Comparison of ENCODE assay signal across 1 cellular context in the genomic region with DNA sequence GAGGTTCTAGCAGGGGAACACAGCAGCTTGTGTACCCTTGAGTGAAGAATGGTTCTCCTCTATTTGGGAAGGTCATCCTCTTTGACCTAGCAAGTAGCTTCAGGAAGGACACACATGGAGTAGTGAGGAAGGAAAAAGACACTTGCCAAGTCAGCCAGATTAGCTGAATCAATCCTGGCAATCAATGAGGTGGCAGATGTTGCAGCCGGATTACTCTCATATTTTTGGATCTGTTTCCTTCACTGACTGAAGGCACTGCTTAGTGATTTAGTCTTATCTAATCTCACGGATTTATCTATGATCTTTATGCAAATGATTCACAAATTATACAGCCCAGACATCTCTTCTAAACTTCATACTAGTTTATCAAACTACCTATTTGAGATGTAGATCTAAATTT.
TF ChIP-seq lines count a peak whose summit lies in the region.

No MANE protein-coding gene starts in this region.

TF ChIP-seq in K562, 482 proteins besides CTCF, POLR2A, EP300 and RAD21:
- TF ChIP-seq ZNF785 (CRISPR knock-in tag; IDR thresholded peaks at IDR 0.05) (no peak), HNRNPLL (IDR thresholded peaks at IDR 0.05; ENCODE audit: low read depth, low read length, poor library complexity, severe bottlenecking) (no peak)
- TF ChIP-seq, protein P1, sequence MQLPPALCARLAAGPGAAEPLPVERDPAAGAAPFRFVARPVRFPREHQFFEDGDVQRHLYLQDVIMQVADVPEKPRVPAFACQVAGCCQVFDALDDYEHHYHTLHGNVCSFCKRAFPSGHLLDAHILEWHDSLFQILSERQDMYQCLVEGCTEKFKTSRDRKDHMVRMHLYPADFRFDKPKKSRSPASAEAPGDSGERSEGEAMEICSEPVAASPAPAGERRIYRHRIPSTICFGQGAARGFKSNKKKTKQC (CRISPR knock-in tag; IDR thresholded peaks at IDR 0.05): no peak
